In the genomic region with DNA sequence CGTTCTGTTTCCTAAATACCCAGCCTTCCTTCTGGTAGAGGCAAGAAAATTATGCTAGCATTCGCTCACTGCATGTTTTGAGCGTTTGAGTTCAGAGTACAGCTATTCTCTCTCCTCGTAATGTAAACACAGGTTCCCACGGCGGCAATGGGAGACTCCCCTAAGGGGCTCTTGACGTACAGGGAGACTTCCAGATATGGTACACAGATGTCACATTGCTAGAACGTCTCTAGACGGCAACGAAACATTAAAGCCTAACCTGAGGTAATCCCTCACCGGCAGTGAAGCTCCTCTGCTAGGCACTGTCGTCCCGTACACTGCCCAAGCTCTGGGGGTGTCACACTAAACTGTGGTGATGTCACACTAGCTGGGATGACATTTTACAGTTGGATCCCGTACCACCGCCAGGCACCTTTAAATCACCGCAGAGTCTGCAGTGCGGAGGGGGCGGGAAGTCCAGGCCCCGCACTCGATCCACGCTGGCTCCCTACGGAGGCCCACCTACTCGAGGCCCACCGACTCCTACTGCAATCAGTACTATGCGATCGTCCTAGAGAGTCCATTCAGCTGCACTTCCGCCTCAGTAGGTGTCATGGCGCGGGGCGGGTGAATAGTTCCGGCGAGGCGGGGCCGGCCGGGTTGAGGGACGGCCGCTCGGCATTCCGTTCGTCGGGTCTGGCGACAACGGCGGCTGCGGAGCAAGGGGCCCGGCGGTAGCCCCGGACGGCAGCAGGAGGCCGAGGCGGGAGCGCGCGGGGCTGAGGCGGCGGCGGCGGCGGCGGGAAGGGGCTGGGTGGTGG, we compare ENCODE assay signal across 8 cellular contexts. TPM values are rescaled to one million over a fixed set of nuclear protein-coding genes. Genes with fewer than 3 reads are reported as not detected.
DNase-seq lines count a peak whose midpoint lies in the region; ATAC-seq lines count a peak whose summit lies in the region.

A gene (plus strand): TSS at position 375 of the 800 bp plus-strand sequence.

- peak within 1 kb of the TSS; percentile 67 to 96 for H3K18ac ChIP-seq in mesenchymal stem cell (ENCODE audit: low read depth in 1 of 2, low read length in 2 of 2)

- H2BK15ac ChIP-seq in mesenchymal stem cell (ENCODE audit: low read depth, poor library complexity, severe bottlenecking): peak within 1 kb of the TSS; percentile 88

- WGBS in mesenchymal stem cell: under 1% methylated on average over 37 of the region's 60 CpGs

- peak within 1 kb of the TSS; percentile 89 to 100 for H3K4me3 ChIP-seq in mesenchymal stem cell (ENCODE audit: insufficient read depth in 1 of 2, low read depth in 1 of 2, low read length in 2 of 2)

- H3K4me1 Mint-ChIP-seq in effector memory CD8-positive, alpha-beta T cell (ENCODE audit: low read depth in 2 of 2): peaks cover 43 to 52% of the 10 kb centered on the region in 2 donors

- no peaks in the 10 kb centered on the region for H3K36me3 ChIP-seq in mesenchymal stem cell (ENCODE audit: control insufficient read depth in 1 of 2, insufficient read depth in 2 of 2, low read depth in 1 of 2, low read length in 2 of 2)

- H2AK5ac ChIP-seq in mesenchymal stem cell (ENCODE audit: low read length, severe bottlenecking): no peak within 1 kb of the TSS

- peak within 1 kb of the TSS; percentile 91 for H3K4me2 ChIP-seq in mesenchymal stem cell (ENCODE audit: low read length, poor library complexity, severe bottlenecking)

- peak within 1 kb of the TSS; percentile 93 for H2BK120ac ChIP-seq in mesenchymal stem cell (ENCODE audit: low read depth, low read length)

- H3K27me3 ChIP-seq in mesenchymal stem cell (ENCODE audit: control insufficient read depth in 1 of 2, insufficient read depth in 1 of 2, low read length in 2 of 2): peaks cover 0 to 2% of the 10 kb centered on the region in 2 experiments

- DNase-seq in COLO829 (ENCODE audit: low spot score) (peak; percentile 45), HT1080 (ENCODE audit: low read depth) (peak; percentile 83), NOMO-1 treated with dmso at 0.1 percent for 144 hours (lab: John Stamatoyannopoulos, UW; ENCODE audit: unreplicated experiment) (peak; percentile 78), mesenchymal stem cell (peak; percentile 94)
- DNase-seq in activated CD8-positive, alpha-beta memory T cell treated with anti-CD3 and anti-CD28 coated beads for 48 hours (ENCODE audit: low read depth in 2 of 3, low spot score in 2 of 3): peak; percentile 79 to 87 (median 79)
- DNase-seq in effector memory CD8-positive, alpha-beta T cell: peak; percentile 91 to 95 (median 92)
- DNase-seq in stimulated activated CD8-positive, alpha-beta memory T cell treated with anti-CD3 and anti-CD28 coated beads, Interleukin-12 subunit alpha, Interleukin-12 subunit beta, amount 100 ng/mL, for 4 hours (ENCODE audit: low read depth): peak; percentile 83

- peak within 1 kb of the TSS; percentile 81 for H4K91ac ChIP-seq in mesenchymal stem cell (ENCODE audit: low read length)

- peaks cover 3% of the 10 kb centered on the region for H3K79me1 ChIP-seq in mesenchymal stem cell (replicated peaks; ENCODE audit: low read length, poor library complexity, severe bottlenecking)

- H3K27ac Mint-ChIP-seq in effector memory CD8-positive, alpha-beta T cell: peak within 1 kb of the TSS; percentile 99 to 100

- no peaks in the 10 kb centered on the region for H3K9me3 ChIP-seq in mesenchymal stem cell (ENCODE audit: control insufficient read depth, low read length)

- H3K4me3 Mint-ChIP-seq in effector memory CD8-positive, alpha-beta T cell: peak within 1 kb of the TSS; percentile 92 to 93

- H2BK5ac ChIP-seq in mesenchymal stem cell (ENCODE audit: low read depth, low read length, poor library complexity, severe bottlenecking): peak within 1 kb of the TSS; percentile 46

- no peaks in the 10 kb centered on the region for H3K27me3 Mint-ChIP-seq in effector memory CD8-positive, alpha-beta T cell

- H3K14ac ChIP-seq in mesenchymal stem cell (ENCODE audit: low read length in 2 of 2): peak within 1 kb of the TSS in 1 of 2 experiments; percentile 98

- H3K4me1 ChIP-seq in mesenchymal stem cell (ENCODE audit: control insufficient read depth, insufficient read depth, low read depth, low read length): peaks cover 3% of the 10 kb centered on the region

- H4K8ac ChIP-seq in mesenchymal stem cell (ENCODE audit: low read length): peak within 1 kb of the TSS; percentile 94

- H3K23ac ChIP-seq in mesenchymal stem cell (ENCODE audit: low read length in 2 of 2): peak within 1 kb of the TSS in 1 of 2 experiments; percentile 98

- H3K4ac ChIP-seq in mesenchymal stem cell (ENCODE audit: low read depth in 1 of 2, low read length in 2 of 2): peak within 1 kb of the TSS in 1 of 2 experiments; percentile 93

- peak within 1 kb of the TSS in 1 of 2 experiments; percentile 90 for H2BK12ac ChIP-seq in mesenchymal stem cell (ENCODE audit: low read length in 2 of 2)

- H3K9ac ChIP-seq in mesenchymal stem cell (ENCODE audit: low read length): peak within 1 kb of the TSS; percentile 100

- H2AFZ ChIP-seq in mesenchymal stem cell (ENCODE audit: low read depth, low read length): peak within 1 kb of the TSS; percentile 99

- peak within 1 kb of the TSS; percentile 55 for H3K27ac ChIP-seq in mesenchymal stem cell (ENCODE audit: low read length, poor library complexity, severe bottlenecking)

- peaks cover 61% of the 10 kb centered on the region for H3K36me3 Mint-ChIP-seq in effector memory CD8-positive, alpha-beta T cell (ENCODE audit: insufficient read depth)

- H3K9me3 Mint-ChIP-seq in effector memory CD8-positive, alpha-beta T cell: no peaks in the 10 kb centered on the region

- peak; percentile 64 for ATAC-seq in GM21360 (IDR thresholded peaks at IDR 0.05; ENCODE audit: unreplicated experiment)
- ATAC-seq in effector memory CD8-positive, alpha-beta T cell (replicated peaks): peak; percentile 52

RNA-seq across cellular contexts. Expression of the gene that starts here (rescaled TPM):
- total RNA-seq in HT1080 (2014; rRNA removed; shearing (Covaris generic)): 10.9 and 18.6 TPM in 2 replicates
- polyA plus RNA-seq in HT1080 (2015; cell fraction: cytosol; rRNA removed): 12.4 and 17.7 TPM in 2 replicates
- 21.1 and 21.4 TPM in 2 replicates for polyA plus RNA-seq in HT1080 (2015; cell fraction: nucleus; rRNA removed)
- polyA plus RNA-seq in mesenchymal stem cell (2013, experiment 1 of 2): 21.0 TPM
- polyA plus RNA-seq in mesenchymal stem cell (2013, experiment 2 of 2): 20.0 TPM

Comparison
In these comparisons a context has a peak if more than half of its experiments do, and no peak if none do; other contexts are left out.
1. Peak in every context shown above with its lines: DNase-seq, ATAC-seq, H3K4me3 ChIP-seq and H3K27ac ChIP-seq.